In the genomic region with DNA sequence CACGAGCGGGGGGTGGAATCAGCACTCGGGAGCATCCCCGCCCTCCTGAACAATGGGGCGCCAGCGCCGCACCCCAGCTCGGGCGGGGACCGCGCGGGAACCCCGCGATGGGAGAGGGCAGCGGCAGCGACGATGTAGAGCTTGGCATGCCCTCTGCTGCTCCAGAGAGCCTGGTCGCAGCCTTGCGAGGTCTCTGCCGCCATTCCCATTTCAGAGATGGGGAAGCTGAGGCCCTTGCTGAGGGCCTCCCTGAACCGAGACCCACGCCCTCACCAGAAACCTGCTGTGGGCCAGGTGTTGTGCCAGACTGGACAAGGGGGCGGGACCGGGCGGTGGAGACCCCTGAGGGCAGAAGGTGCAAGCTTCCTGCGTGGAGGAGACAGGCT, we compare ENCODE assay signal across 8 cellular contexts. TPM values are rescaled to one million over a fixed set of nuclear protein-coding genes. Genes with fewer than 3 reads are reported as not detected.
DNase-seq lines count a peak whose midpoint lies in the region; ATAC-seq and TF ChIP-seq lines count a peak whose summit lies in the region.

No MANE protein-coding gene starts in this region.

- H3K27ac ChIP-seq in HL-60 (replicated peaks): peak overlapping the region; percentile 65

- ATAC-seq in naive B cell (ENCODE audit: low read depth in 2 of 2): peak in 1 of 2 donors; percentile 35

- H3K27ac Mint-ChIP-seq in naive B cell: peak overlapping the region in 5 of 6 donors; percentile 12 to 92 (median 84)

- H3K27me3 ChIP-seq in HL-60 (ENCODE audit: insufficient read depth, poor library complexity, severe bottlenecking): no peaks in the 10 kb centered on the region

- H3K27me3 Mint-ChIP-seq in naive B cell: no peaks in the 10 kb centered on the region

- H3K9me3 Mint-ChIP-seq in naive B cell: no peaks in the 10 kb centered on the region

- H3K36me3 Mint-ChIP-seq in naive B cell: no peaks in the 10 kb centered on the region

- DNase-seq in DMS 273 (lab: John Stamatoyannopoulos, UW; ENCODE audit: unreplicated experiment): peak; percentile 46
- no peak for DNase-seq in DMS 273 treated with DMSO at 0.1 percent for 48 hours (lab: John Stamatoyannopoulos, UW)
- DNase-seq in HL-60 (ENCODE audit: low read depth in 1 of 2, low spot score in 1 of 2): no peak
- no peak for DNase-seq in choroid plexus epithelial cell (ENCODE audit: low read depth)
- DNase-seq in naive B cell: no peak
- no peak for DNase-seq in HuH-7 (ENCODE audit: low spot score)
- DNase-seq in NCI-H1436 (lab: John Stamatoyannopoulos, UW): no peak
- DNase-seq in cerebellar cortex (ENCODE audit: low spot score): no peak

- H3K4me3 Mint-ChIP-seq in naive B cell: peak overlapping the region; percentile 83 to 98 (median 92)

- H3K4me3 ChIP-seq in HL-60 (replicated peaks; ENCODE audit: insufficient read depth, low read length): peak overlapping the region; percentile 74
- H3K4me3 ChIP-seq in choroid plexus epithelial cell (ENCODE audit: low read depth, low read length): peak overlapping the region; percentile 79

- peaks cover 19 to 41% (median 27%) of the 10 kb centered on the region in 3 donors for H3K4me1 Mint-ChIP-seq in naive B cell

- TF ChIP-seq CTCF in HL-60 (IDR thresholded peaks at IDR 0.05; ENCODE audit: insufficient read depth, low read length): no peak
- TF ChIP-seq CTCF in choroid plexus epithelial cell (conservative IDR thresholded peaks at IDR 0.05; ENCODE audit: low read depth, low read length): no peak

RNA-seq across cellular contexts. Expression of a gene that starts 0.6 kb away (rescaled TPM):
- polyA plus RNA-seq in naive B cell (ENCODE audit: low read depth in 6 of 6): 1 to 10 TPM; 4.4 to 5.6 (median 5.0) TPM
